9 cellular contexts compared by ENCODE assay signal in the genomic region with DNA sequence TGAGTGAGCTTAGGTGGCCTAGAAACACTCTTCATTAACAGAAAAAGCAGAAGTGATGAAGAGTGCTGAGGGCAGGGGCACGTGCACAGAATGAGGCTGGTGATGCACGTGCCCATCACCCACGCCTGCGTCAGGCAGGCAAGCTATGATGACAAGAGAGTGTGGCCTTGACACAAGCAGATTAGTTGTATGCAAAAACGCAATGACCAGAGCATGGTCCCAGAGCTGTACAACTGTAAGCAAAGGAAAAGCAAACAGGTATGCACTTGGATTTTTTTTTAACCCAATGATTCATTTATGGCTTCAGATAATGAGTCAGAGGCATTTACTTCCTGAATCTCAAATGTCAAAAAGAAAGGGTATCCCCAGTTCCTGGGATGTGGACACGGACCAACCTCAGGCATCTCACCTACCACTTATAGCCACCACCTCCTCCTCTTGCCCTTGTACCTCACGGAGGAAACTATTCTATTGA. TPM values are rescaled to one million over a fixed set of nuclear protein-coding genes. Genes with fewer than 3 reads are reported as not detected.
A peak's percentile ranks its signal among the peaks of the same experiment; 100 is the strongest.
DNase-seq lines count a peak whose midpoint lies in the region; ATAC-seq and TF ChIP-seq lines count a peak whose summit lies in the region.
"Had no signal": no experiment of that assay in that cellular context is flagged by ENCODE, and none has a peak within 500 bp of the region (broad histone marks: within the 10 kb centered on the region; RNA-seq: fewer than 3 reads in every experiment).

No MANE protein-coding gene starts in this region.

- no peaks in the 10 kb centered on the region for H3K36me3 ChIP-seq in esophagus squamous epithelium

- no peak for TF ChIP-seq CTCF in GM12865 (IDR thresholded peaks at IDR 0.05; ENCODE audit: insufficient read depth, low read depth, low read length, missing control alignments)
- TF ChIP-seq CTCF in esophagus squamous epithelium (IDR thresholded peaks at IDR 0.05): no peak

- DNase-seq in GM12865 (ENCODE audit: low read depth): peak; percentile 70
- no peak for DNase-seq in esophagus squamous epithelium (lab: John Stamatoyannopoulos, UW)
- no peak for DNase-seq in foreskin melanocyte
- DNase-seq in germinal center (ENCODE audit: low spot score): no peak
- DNase-seq in NCI-H82 treated with DMSO at 0.1 percent for 48 hours (lab: John Stamatoyannopoulos, UW; ENCODE audit: unreplicated experiment): no peak
- DNase-seq in activated CD4-positive, alpha-beta T cell treated with anti-CD3 and anti-CD28 coated beads, Interleukin-2, amount 10 ng/mL, durations not matched to agents 24 days and 14 days: no peak

- H3K4me1 ChIP-seq in esophagus squamous epithelium: peaks cover 0 to 46% (median 11%) of the 10 kb centered on the region in 3 donors

- H3K9me3 ChIP-seq in esophagus squamous epithelium: no peaks in the 10 kb centered on the region

- no peak for TF ChIP-seq POLR2A in esophagus squamous epithelium (IDR thresholded peaks at IDR 0.05)

- intact Hi-C loops in esophagus squamous epithelium (cut with DNase I): no loop called here
- intact Hi-C loops in activated CD4-positive, alpha-beta T cell treated with anti-CD3 and anti-CD28 coated beads, Interleukin-2, amount 10 ng/mL, durations not matched to agents 24 days and 14 days (cut with micrococcal nuclease): no loop called here

- no peaks in the 10 kb centered on the region for H3K9me3 Mint-ChIP-seq in activated CD4-positive, alpha-beta T cell treated with anti-CD3 and anti-CD28 coated beads, Interleukin-2, amount 10 ng/mL, durations not matched to agents 24 days and 14 days

- H3K4me1 Mint-ChIP-seq in activated CD4-positive, alpha-beta T cell treated with anti-CD3 and anti-CD28 coated beads, Interleukin-2, amount 10 ng/mL, durations not matched to agents 24 days and 14 days: peaks cover 8% of the 10 kb centered on the region

- no peak overlapping the region for H3K4me3 Mint-ChIP-seq in activated CD4-positive, alpha-beta T cell treated with anti-CD3 and anti-CD28 coated beads, Interleukin-2, amount 10 ng/mL, durations not matched to agents 24 days and 14 days

- peak overlapping the region in 3 of 4 donors; percentile 25 to 74 (median 66) for H3K27ac ChIP-seq in esophagus squamous epithelium

- peaks cover 39% of the 10 kb centered on the region for H3K27me3 Mint-ChIP-seq in activated CD4-positive, alpha-beta T cell treated with anti-CD3 and anti-CD28 coated beads, Interleukin-2, amount 10 ng/mL, durations not matched to agents 24 days and 14 days

- WGBS in esophagus squamous epithelium, 2 donors: 31 to 45% methylated on average over 7 of the region's 7 CpGs

- H3K27ac Mint-ChIP-seq in activated CD4-positive, alpha-beta T cell treated with anti-CD3 and anti-CD28 coated beads, Interleukin-2, amount 10 ng/mL, durations not matched to agents 24 days and 14 days: no peak overlapping the region

- no peaks in the 10 kb centered on the region for H3K27me3 ChIP-seq in esophagus squamous epithelium

- no peak overlapping the region for H3K4me3 ChIP-seq in GM12865 (ENCODE audit: low read depth, low read length)
- no peak overlapping the region for H3K4me3 ChIP-seq in esophagus squamous epithelium

- ATAC-seq in GM21529 (IDR thresholded peaks at IDR 0.05; ENCODE audit: unreplicated experiment) (peak; percentile 92), HG03571 (IDR thresholded peaks at IDR 0.05; ENCODE audit: unreplicated experiment) (peak; percentile 78)

- H3K36me3 Mint-ChIP-seq in activated CD4-positive, alpha-beta T cell treated with anti-CD3 and anti-CD28 coated beads, Interleukin-2, amount 10 ng/mL, durations not matched to agents 24 days and 14 days (ENCODE audit: low read depth): no peaks in the 10 kb centered on the region

RNA-seq across cellular contexts. Expression of a gene that starts 9.1 kb away (rescaled TPM):
- total RNA-seq in esophagus squamous epithelium: 1 to 10 TPM in 2 of 4 donors, under 1 TPM in 1, not detected in 1; 0.95 to 2.3 (median 1.0) TPM
- not detected in 2 replicates for total RNA-seq in activated CD4-positive, alpha-beta T cell treated with anti-CD3 and anti-CD28 coated beads, Interleukin-2, amount 10 ng/mL, durations not matched to agents 24 days and 14 days
- total RNA-seq: lung microvascular endothelial cell had no signal

RNA-seq across cellular contexts. Expression of a gene that starts 27.4 kb away (rescaled TPM):
- total RNA-seq in esophagus squamous epithelium: not detected
- total RNA-seq in activated CD4-positive, alpha-beta T cell treated with anti-CD3 and anti-CD28 coated beads, Interleukin-2, amount 10 ng/mL, durations not matched to agents 24 days and 14 days: not detected in 2 replicates
- total RNA-seq: lung microvascular endothelial cell had no signal
